9 cellular contexts compared by ENCODE assay signal in genomic region chr2:33650171-33650570, GRCh38.
"Had no signal": no experiment of that assay in that cellular context is flagged by ENCODE, and none has a peak within 500 bp of the region (broad histone marks: within the 10 kb centered on the region; RNA-seq: fewer than 3 reads in every experiment).

No MANE protein-coding gene starts in this region.

- H3K9me3 ChIP-seq: HAP-1 had no signal

- H3K4me1 ChIP-seq: HAP-1 had no signal

- H2AFZ ChIP-seq: GM23248, GM23338 had no signal

- H3K27ac ChIP-seq: GM23248 had no signal

- ATAC-seq: GM23338, HCT116 had no signal

- H3K4me2 ChIP-seq: GM23338 had no signal

- H3K9ac ChIP-seq: GM23248 had no signal

- H3K36me3 ChIP-seq: HAP-1 had no signal

- DNase-seq: GM23248, GOT3, H7, H9, HCEC 1CT, HFFc6 had no signal

- H3K4me3 ChIP-seq: GM23248, GM23338, HAP-1 had no signal
